Comparison of ENCODE assay signal across 15 cellular contexts in the genomic region with DNA sequence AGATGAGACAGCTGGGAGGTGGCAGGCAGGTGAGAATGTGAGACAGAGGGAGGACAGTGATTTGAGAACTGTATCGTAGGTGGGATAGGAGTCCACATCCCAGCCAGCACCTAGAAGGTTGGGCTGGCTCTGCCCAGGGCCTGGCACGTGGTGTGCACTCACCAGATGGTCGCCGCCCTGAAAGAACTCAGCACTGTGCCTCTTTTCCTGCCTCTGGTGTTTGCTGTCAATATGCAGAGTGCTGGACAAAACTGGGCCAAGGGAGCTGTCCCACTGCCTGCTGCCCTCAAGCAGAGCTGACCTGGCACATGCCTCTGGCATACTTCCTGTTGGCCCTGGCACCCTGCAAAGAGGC. TPM values are rescaled to one million over a fixed set of nuclear protein-coding genes. Genes with fewer than 3 reads are reported as not detected.
A peak's percentile ranks its signal among the peaks of the same experiment; 100 is the strongest.
DNase-seq lines count a peak whose midpoint lies in the region; ATAC-seq, FAIRE-seq and TF ChIP-seq lines count a peak whose summit lies in the region.
"Had no signal": no experiment of that assay in that cellular context is flagged by ENCODE, and none has a peak within 500 bp of the region (broad histone marks: within the 10 kb centered on the region; RNA-seq: fewer than 3 reads in every experiment).

No MANE protein-coding gene starts in this region.

- DNase-seq in Panc1 (ENCODE audit: low read depth, low spot score) (no peak), esophagus muscularis mucosa (ENCODE audit: extremely low spot score) (no peak), tibial artery (peak in 1 of 2 donors; percentile 80), D721Med (ENCODE audit: insufficient read length, low spot score) (no peak), NCI-H2227 (lab: John Stamatoyannopoulos, UW; ENCODE audit: unreplicated experiment) (no peak)
- no peak for DNase-seq in stimulated activated CD4-positive, alpha-beta T cell treated with anti-CD3 and anti-CD28 coated beads, Interleukin-4, amount 100 ng/mL, for 24 hours
- DNase-seq: activated CD4-positive, alpha-beta T cell treated with anti-CD3 and anti-CD28 coated beads for 1 hour; activated T-cell treated with anti-CD3 and anti-CD28 coated beads, Interleukin-2, amount 50 U/mL, for 4 hours; aorta; CD4-positive, alpha-beta T cell; midbrain; NCI-H2029 treated with DMSO at 0.1 percent for 48 hours; stimulated activated naive CD4-positive, alpha-beta T cell treated with Interleukin-2 at 50 U/mL for 16 hours had no signal

- TF ChIP-seq CTCF in Panc1 (IDR thresholded peaks at IDR 0.05) (no peak), esophagus muscularis mucosa (IDR thresholded peaks at IDR 0.05) (no peak), nephron (IDR thresholded peaks at IDR 0.05; ENCODE audit: unreplicated experiment in 3 of 3) (no peak), tibial artery (IDR thresholded peaks at IDR 0.05) (no peak), D721Med (IDR thresholded peaks at IDR 0.05; ENCODE audit: insufficient read depth, missing control alignments) (no peak)

- H3K36me3 ChIP-seq in Panc1 (ENCODE audit: control insufficient read depth, insufficient read depth, low read length): no peaks in the 10 kb centered on the region
- H3K36me3 ChIP-seq in esophagus muscularis mucosa: peaks cover 0 to 11% (median 6%) of the 10 kb centered on the region in 4 donors
- peaks cover 0 to 19% (median 8%) of the 10 kb centered on the region in 3 donors for H3K36me3 ChIP-seq in tibial artery

- H3K9me3 Mint-ChIP-seq in nephron: no peaks in the 10 kb centered on the region
- H3K9me3 Mint-ChIP-seq: activated T-cell treated with anti-CD3 and anti-CD28 coated beads, Interleukin-2, amount 50 U/mL, for 4 hours; CD4-positive, alpha-beta T cell had no signal

- TF ChIP-seq POLR2A in esophagus muscularis mucosa (IDR thresholded peaks at IDR 0.05; ENCODE audit: low read depth): no peak

- H3K27me3 ChIP-seq in Panc1 (ENCODE audit: control insufficient read depth, insufficient read depth, low read length): no peaks in the 10 kb centered on the region
- no peaks in the 10 kb centered on the region for H3K27me3 ChIP-seq in esophagus muscularis mucosa
- H3K27me3 ChIP-seq in tibial artery: no peaks in the 10 kb centered on the region

- H3K4me3 ChIP-seq in Panc1 (ENCODE audit: low read depth in 2 of 2, low read length in 2 of 2): no peak overlapping the region
- no peak overlapping the region for H3K4me3 ChIP-seq in esophagus muscularis mucosa
- no peak overlapping the region for H3K4me3 ChIP-seq in tibial artery

- TF ChIP-seq EP300 in esophagus muscularis mucosa (IDR thresholded peaks at IDR 0.05): no peak

- H3K4me3 Mint-ChIP-seq in nephron: no peak overlapping the region
- H3K4me3 Mint-ChIP-seq: activated T-cell treated with anti-CD3 and anti-CD28 coated beads, Interleukin-2, amount 50 U/mL, for 4 hours; CD4-positive, alpha-beta T cell had no signal

- no peak overlapping the region for H3K27ac ChIP-seq in Panc1 (ENCODE audit: low read length)
- peak overlapping the region; percentile 72 to 80 (median 74) for H3K27ac ChIP-seq in esophagus muscularis mucosa (replicated peaks in 1 of 4)
- H3K27ac ChIP-seq in tibial artery: peak overlapping the region; percentile 76 to 81

- H3K27ac Mint-ChIP-seq in nephron: peak overlapping the region; percentile 91 to 98 (median 93)
- H3K27ac Mint-ChIP-seq: CD4-positive, alpha-beta T cell had no signal

- no TSS peak for BruUV-seq in Panc1 (replicated peaks; lab: Mats Ljungman, UMichigan)

- no peaks in the 10 kb centered on the region for H3K27me3 Mint-ChIP-seq in nephron (ENCODE audit: low read depth)
- H3K27me3 Mint-ChIP-seq: CD4-positive, alpha-beta T cell had no signal

- H3K4me1 ChIP-seq in Panc1 (ENCODE audit: control insufficient read depth, insufficient read depth, low read length): peaks cover 53% of the 10 kb centered on the region
- peaks cover 55 to 65% (median 62%) of the 10 kb centered on the region in 4 donors for H3K4me1 ChIP-seq in esophagus muscularis mucosa
- peaks cover 6 to 64% (median 52%) of the 10 kb centered on the region in 4 donors for H3K4me1 ChIP-seq in tibial artery

- WGBS in esophagus muscularis mucosa: 36% methylated on average over 4 of the region's 4 CpGs

- peaks cover 60% of the 10 kb centered on the region for H3K4me1 Mint-ChIP-seq in nephron

- H3K36me3 Mint-ChIP-seq in nephron (ENCODE audit: low read depth): no peaks in the 10 kb centered on the region

- ATAC-seq in Panc1 (peak; percentile 27; the same call in 1 of the 2 replicates), GM19328 (IDR thresholded peaks at IDR 0.05; ENCODE audit: unreplicated experiment) (no peak)
- ATAC-seq: activated T-cell treated with anti-CD3 and anti-CD28 coated beads, Interleukin-2, amount 50 U/mL, for 4 hours had no signal

- POLR2A ChIA-PET in Panc1 (lab: Charles Lee): no interaction called here

- in situ Hi-C loops in Panc1 (cut with HindIII; ENCODE audit: low pct_unique_long_range_greater_than_20kb, low sequenced_read_pairs): no loop called here

- intact Hi-C loops in Panc1 (cut with micrococcal nuclease; ENCODE audit: unreplicated experiment) (no loop called here), esophagus muscularis mucosa (cut with DNase I) (no loop called here), tibial artery (cut with DNase I; ENCODE audit: low total_unique reads) (no loop called here)

- CTCF ChIA-PET in Panc1 (lab: Charles Lee): interaction anchor here (0.6 kb wide), 1 partner anchor 35 kb away, joined by 9 read pairs; no protein-coding TSS in a partner anchor

- no peaks in the 10 kb centered on the region for H3K9me3 ChIP-seq in Panc1 (ENCODE audit: control insufficient read depth, insufficient read depth, low read depth, low read length)
- H3K9me3 ChIP-seq in esophagus muscularis mucosa: no peaks in the 10 kb centered on the region
- no peaks in the 10 kb centered on the region for H3K9me3 ChIP-seq in tibial artery

- no peak for FAIRE-seq in D721Med (lab: Jason Lieb, UNC)

RNA-seq across cellular contexts. Expression of gene CHST3, which starts 36.8 kb away (rescaled TPM):
- total RNA-seq in Panc1 (2021; ENCODE audit: unreplicated experiment) (44.6 TPM), esophagus muscularis mucosa (10 to 100 TPM; 24.1 to 43.0 (median 38.7) TPM)
- polyA plus RNA-seq in Panc1 (2012; ENCODE audit: insufficient read length): 27.9 TPM
- total RNA-seq: CD4-positive, alpha-beta T cell had no signal
